9 cellular contexts compared by ENCODE assay signal in the genomic region with DNA sequence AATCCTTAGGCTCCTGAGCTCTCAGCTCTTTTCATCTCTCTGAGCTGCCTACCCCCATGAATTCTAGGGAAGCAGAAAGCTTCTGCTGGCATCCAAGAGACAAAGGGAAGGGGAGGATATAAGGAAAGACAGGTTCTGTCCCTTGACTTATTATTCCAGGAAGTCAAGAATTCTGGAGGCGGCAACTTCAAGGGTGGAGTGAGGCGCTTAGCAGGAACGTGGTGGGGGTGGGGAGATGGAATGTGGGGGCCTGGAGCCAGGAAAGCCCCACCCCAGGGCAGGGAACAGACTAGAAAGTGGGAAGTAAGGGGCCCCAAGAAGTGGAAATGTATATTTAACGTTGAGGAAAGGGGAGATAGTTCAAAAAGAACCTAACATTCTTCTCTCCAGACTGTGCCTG. TPM values are rescaled to one million over a fixed set of nuclear protein-coding genes. Genes with fewer than 3 reads are reported as not detected.
DNase-seq lines count a peak whose midpoint lies in the region; ATAC-seq and TF ChIP-seq lines count a peak whose summit lies in the region.
"Had no signal": no experiment of that assay in that cellular context is flagged by ENCODE, and none has a peak within 500 bp of the region (broad histone marks: within the 10 kb centered on the region; RNA-seq: fewer than 3 reads in every experiment).

No MANE protein-coding gene starts in this region.

- peaks cover 25% of the 10 kb centered on the region for H3K4me1 ChIP-seq in CD4-positive, CD25-positive, alpha-beta regulatory T cell (ENCODE audit: control insufficient read depth, insufficient read depth, low read length, poor library complexity, severe bottlenecking)
- H3K4me1 ChIP-seq in OCI-LY3 (ENCODE audit: low read length), result peaks cover 13% of the 10 kb centered on the region
- peaks cover 2% of the 10 kb centered on the region for H3K4me1 ChIP-seq in endodermal cell (ENCODE audit: control insufficient read depth, insufficient read depth, low read length)
- no peaks in the 10 kb centered on the region for H3K4me1 ChIP-seq in parathyroid adenoma

- peak overlapping the region; percentile 90 to 99 (median 94) for H3K4me3 Mint-ChIP-seq in CD4-positive, CD25-positive, alpha-beta regulatory T cell
- peak overlapping the region; percentile 94 for H3K4me3 Mint-ChIP-seq in endodermal cell

- H2AFZ ChIP-seq in OCI-LY3 (ENCODE audit: low read depth, low read length) (no peak overlapping the region), parathyroid adenoma (no peak overlapping the region)

- H3K9ac ChIP-seq in OCI-LY3 (ENCODE audit: low read length), result no peak overlapping the region
- no peak overlapping the region for H3K9ac ChIP-seq in endodermal cell (ENCODE audit: extremely low read depth, low read length, poor library complexity, severe bottlenecking)
- H3K9ac ChIP-seq in parathyroid adenoma, result no peak overlapping the region

- no peaks in the 10 kb centered on the region for H3K9me3 ChIP-seq in CD4-positive, CD25-positive, alpha-beta regulatory T cell (ENCODE audit: control insufficient read depth in 2 of 2, low read length in 2 of 2)
- H3K9me3 ChIP-seq in OCI-LY3 (ENCODE audit: insufficient read depth, low read length), result no peaks in the 10 kb centered on the region
- no peaks in the 10 kb centered on the region for H3K9me3 ChIP-seq in endodermal cell (ENCODE audit: control insufficient read depth, low read length)
- no peaks in the 10 kb centered on the region for H3K9me3 ChIP-seq in parathyroid adenoma (ENCODE audit: control insufficient read depth, low read length)

- no peak for TF ChIP-seq POLR2A in erythroblast (IDR thresholded peaks at IDR 0.05; ENCODE audit: low read length)

- no peak for TF ChIP-seq CTCF in OCI-LY3 (IDR thresholded peaks at IDR 0.05; ENCODE audit: low read depth, low read length)
- TF ChIP-seq CTCF in endodermal cell (conservative IDR thresholded peaks at IDR 0.05), result no peak
- TF ChIP-seq CTCF in parathyroid adenoma (IDR thresholded peaks at IDR 0.05), result no peak

- peaks cover 0 to 39% (median 17%) of the 10 kb centered on the region in 4 donors for H3K4me1 Mint-ChIP-seq in CD4-positive, CD25-positive, alpha-beta regulatory T cell
- H3K4me1 Mint-ChIP-seq in endodermal cell, result peaks cover 17% of the 10 kb centered on the region

- H3K4me3 ChIP-seq in CD4-positive, CD25-positive, alpha-beta regulatory T cell (ENCODE audit: low read depth, low read length), result peak overlapping the region; percentile 95
- H3K4me3 ChIP-seq in OCI-LY3 (ENCODE audit: low read length) (no peak overlapping the region), endodermal cell (ENCODE audit: low read length) (peak overlapping the region; percentile 92), parathyroid adenoma (ENCODE audit: low read depth, low read length) (no peak overlapping the region)

- H3K27ac Mint-ChIP-seq in CD4-positive, CD25-positive, alpha-beta regulatory T cell, result peak overlapping the region in 2 of 3 donors; percentile 68 to 95
- H3K27ac Mint-ChIP-seq in endodermal cell, result no peak overlapping the region

- peaks cover under 1% of the 10 kb centered on the region for H3K27me3 Mint-ChIP-seq in CD4-positive, CD25-positive, alpha-beta regulatory T cell
- H3K27me3 Mint-ChIP-seq in endodermal cell (ENCODE audit: insufficient read depth), result peaks cover under 1% of the 10 kb centered on the region

- ATAC-seq in CD4-positive, CD25-positive, alpha-beta regulatory T cell (ENCODE audit: low read depth in 2 of 2), result no peak
- ATAC-seq in HG02610 (IDR thresholded peaks at IDR 0.05; ENCODE audit: unreplicated experiment) (no peak), HG02571 (IDR thresholded peaks at IDR 0.05; ENCODE audit: unreplicated experiment) (no peak)

- 20 to 55% methylated on average over 1 to 3 of the region's 4 CpGs for WGBS in endodermal cell (ENCODE audit: insufficient coverage in 1 of 2, insufficient read length in 1 of 2), 2 experiments

- H3K9me3 Mint-ChIP-seq in CD4-positive, CD25-positive, alpha-beta regulatory T cell, result no peaks in the 10 kb centered on the region
- no peaks in the 10 kb centered on the region for H3K9me3 Mint-ChIP-seq in endodermal cell

- no peaks in the 10 kb centered on the region for H3K27me3 ChIP-seq in CD4-positive, CD25-positive, alpha-beta regulatory T cell (ENCODE audit: control insufficient read depth, insufficient read depth, low read length)
- no peaks in the 10 kb centered on the region for H3K27me3 ChIP-seq in OCI-LY3 (ENCODE audit: low read depth, low read length)
- no peaks in the 10 kb centered on the region for H3K27me3 ChIP-seq in endodermal cell (ENCODE audit: control insufficient read depth, insufficient read depth, low read length, poor library complexity, severe bottlenecking)
- no peaks in the 10 kb centered on the region for H3K27me3 ChIP-seq in parathyroid adenoma (ENCODE audit: control insufficient read depth, insufficient read depth, low read length)

- H3K79me2 ChIP-seq in OCI-LY3 (ENCODE audit: low read length), result no peaks in the 10 kb centered on the region
- peaks cover 2% of the 10 kb centered on the region for H3K79me2 ChIP-seq in parathyroid adenoma

- peaks cover 43% of the 10 kb centered on the region for H3K36me3 ChIP-seq in CD4-positive, CD25-positive, alpha-beta regulatory T cell (ENCODE audit: control insufficient read depth, insufficient read depth, low read length)
- H3K36me3 ChIP-seq in OCI-LY3 (replicated peaks; ENCODE audit: low read depth, low read length) (no peaks in the 10 kb centered on the region), endodermal cell (ENCODE audit: control insufficient read depth, insufficient read depth, low read length) (peaks cover 3% of the 10 kb centered on the region), parathyroid adenoma (ENCODE audit: control insufficient read depth, insufficient read depth, low read length) (no peaks in the 10 kb centered on the region)

- no peaks in the 10 kb centered on the region for H4K20me1 ChIP-seq in OCI-LY3 (ENCODE audit: insufficient read depth, low read length)

- no peak overlapping the region for H3K27ac ChIP-seq in CD4-positive, CD25-positive, alpha-beta regulatory T cell (ENCODE audit: insufficient read depth, low read length, poor library complexity, severe bottlenecking)
- no peak overlapping the region for H3K27ac ChIP-seq in OCI-LY3 (ENCODE audit: low read length)
- no peak overlapping the region for H3K27ac ChIP-seq in endodermal cell (ENCODE audit: low read depth, low read length)
- H3K27ac ChIP-seq in parathyroid adenoma, result no peak overlapping the region

- peaks cover 42% of the 10 kb centered on the region for H3K36me3 Mint-ChIP-seq in CD4-positive, CD25-positive, alpha-beta regulatory T cell
- peaks cover 10% of the 10 kb centered on the region for H3K36me3 Mint-ChIP-seq in endodermal cell (ENCODE audit: low read depth)

- H3K4me2 ChIP-seq in OCI-LY3 (ENCODE audit: low read length) (peak overlapping the region; percentile 95), parathyroid adenoma (ENCODE audit: low read length) (peak overlapping the region; percentile 92)

- DNase-seq in CD4-positive, CD25-positive, alpha-beta regulatory T cell, result no peak
- DNase-seq in endodermal cell (no peak), erythroblast (lab: John Stamatoyannopoulos, UW) (no peak), NCI-H2171 (lab: John Stamatoyannopoulos, UW) (no peak)
- DNase-seq: NCI-H748 treated with DMSO at 0.1 percent for 48 hours had no signal

RNA-seq across cellular contexts. Expression of gene CALCOCO1, which starts 1.4 kb away (rescaled TPM):
- 209 TPM for total RNA-seq in CD4-positive, CD25-positive, alpha-beta regulatory T cell
- 100 to 1,000 TPM in 3 of 4 donors, 10 to 100 TPM in 1; 91.5 to 119 (median 112) TPM for polyA plus RNA-seq in CD4-positive, CD25-positive, alpha-beta regulatory T cell
- 10 to 100 TPM; 41.4 to 45.7 TPM for total RNA-seq in endodermal cell
- 72.2 TPM for polyA plus RNA-seq in endodermal cell (2013, experiment 1 of 2)
- polyA plus RNA-seq in endodermal cell (2013, experiment 2 of 2), result 59.0 TPM

RNA-seq across cellular contexts. Expression of gene CISTR, which starts 26.0 kb away (rescaled TPM):
- not detected for total RNA-seq in CD4-positive, CD25-positive, alpha-beta regulatory T cell
- not detected for polyA plus RNA-seq in CD4-positive, CD25-positive, alpha-beta regulatory T cell
- not detected for total RNA-seq in endodermal cell
- not detected for polyA plus RNA-seq in endodermal cell (2013, experiment 1 of 2)
- not detected for polyA plus RNA-seq in endodermal cell (2013, experiment 2 of 2)

RNA-seq across cellular contexts. Expression of gene ATP5MC2, which starts 49.9 kb away (rescaled TPM):
- 228 TPM for total RNA-seq in CD4-positive, CD25-positive, alpha-beta regulatory T cell
- polyA plus RNA-seq in CD4-positive, CD25-positive, alpha-beta regulatory T cell, result 100 to 1,000 TPM; 577 to 700 (median 672) TPM
- 100 to 1,000 TPM; 299 to 307 TPM for total RNA-seq in endodermal cell
- 609 TPM for polyA plus RNA-seq in endodermal cell (2013, experiment 1 of 2)
- polyA plus RNA-seq in endodermal cell (2013, experiment 2 of 2), result 513 TPM

Comparison
In these comparisons a context has a peak if more than half of its experiments do, and no peak if none do; other contexts are left out.
1. H3K4me3 ChIP-seq: peak in CD4-positive, CD25-positive, alpha-beta regulatory T cell (single experiment) and endodermal cell (single experiment); none in OCI-LY3 (single experiment) and parathyroid adenoma (single experiment).